15 cellular contexts compared by ENCODE assay signal in the genomic region with DNA sequence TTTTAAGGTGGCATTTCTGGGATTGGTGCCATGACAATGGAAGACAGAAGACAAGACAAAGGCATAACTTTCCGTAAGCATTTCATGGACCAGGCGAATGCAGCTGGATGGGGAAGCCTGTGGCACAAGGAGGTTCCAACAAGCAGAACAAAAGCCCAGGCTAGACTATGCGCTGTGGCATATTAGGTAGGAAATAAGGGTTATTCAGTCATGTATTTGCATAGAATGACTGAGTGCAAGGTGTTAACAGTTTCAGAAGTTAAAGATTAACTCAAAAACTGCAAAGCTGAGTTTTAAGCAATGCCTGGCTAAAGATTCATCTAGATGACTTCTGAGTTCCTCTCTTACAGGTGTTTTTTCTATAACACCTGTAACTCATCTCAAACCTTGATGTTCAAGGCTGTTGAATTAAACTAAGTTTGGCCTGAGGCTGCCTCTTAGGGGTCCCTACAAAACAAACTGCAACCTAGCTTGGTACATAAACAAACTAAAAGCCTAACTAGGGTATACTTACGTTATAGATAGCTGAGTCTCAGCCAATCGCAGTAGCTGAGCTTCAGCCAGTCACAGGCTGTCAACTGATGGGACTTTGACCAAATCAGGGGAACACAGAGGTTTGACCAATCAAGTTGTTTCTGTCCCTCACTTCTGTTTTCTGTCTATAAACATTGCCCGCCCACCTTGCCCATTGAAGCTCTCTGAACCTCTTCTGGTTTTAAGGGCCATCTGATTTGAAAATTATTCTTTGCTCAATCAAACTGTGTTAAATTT. TPM values are rescaled to one million over a fixed set of nuclear protein-coding genes. Genes with fewer than 3 reads are reported as not detected.
DNase-seq lines count a peak whose midpoint lies in the region; ATAC-seq and TF ChIP-seq lines count a peak whose summit lies in the region.
"Had no signal": no experiment of that assay in that cellular context is flagged by ENCODE, and none has a peak within 500 bp of the region (broad histone marks: within the 10 kb centered on the region; RNA-seq: fewer than 3 reads in every experiment).

No MANE protein-coding gene starts in this region.

- H3K9me2 ChIP-seq in GM23338 (ENCODE audit: insufficient read depth): peaks cover 6% of the 10 kb centered on the region

- no peaks in the 10 kb centered on the region for H3F3A ChIP-seq in GM23338 (replicated peaks; ENCODE audit: low read depth)

- H3K9ac ChIP-seq in mucosa of rectum (ENCODE audit: low read depth in 1 of 2, low read length in 2 of 2): no peak overlapping the region

- no peak overlapping the region for H3K4me3 Mint-ChIP-seq in GM23338
- H3K4me3 Mint-ChIP-seq in activated CD4-positive, alpha-beta T cell treated with anti-CD3 and anti-CD28 coated beads for 36 hours: no peak overlapping the region
- H3K4me3 Mint-ChIP-seq in activated CD8-positive, alpha-beta memory T cell treated with anti-CD3 and anti-CD28 coated beads, Interleukin-2, amount 10 ng/mL, durations not matched to agents 7 days and 5 days: no peak overlapping the region
- H3K4me3 Mint-ChIP-seq: activated CD4-positive, alpha-beta memory T cell treated with anti-CD3 and anti-CD28 coated beads, Interleukin-2, amount 10 ng/mL, durations not matched to agents 7 days and 5 days; endodermal cell had no signal

- H3K27ac ChIP-seq in GM23338 (ENCODE audit: low read depth): no peak overlapping the region
- H3K27ac ChIP-seq in mucosa of rectum (ENCODE audit: low read depth in 2 of 2, low read length in 2 of 2): peak overlapping the region; percentile 67 to 81
- H3K27ac ChIP-seq: thyroid gland had no signal

- no peaks in the 10 kb centered on the region for H4K20me1 ChIP-seq in GM23338 (replicated peaks; ENCODE audit: insufficient read depth)

- H3K4me3 ChIP-seq in GM23338: no peak overlapping the region
- H3K4me3 ChIP-seq in mucosa of rectum (ENCODE audit: low read length in 2 of 2): peak overlapping the region in 1 of 2 donors; percentile 46
- H3K4me3 ChIP-seq: thyroid gland had no signal

- H3K27me3 ChIP-seq in GM23338 (ENCODE audit: insufficient read depth) (no peaks in the 10 kb centered on the region), mucosa of rectum (ENCODE audit: control insufficient read depth in 2 of 2, insufficient read depth in 2 of 2, low read length in 2 of 2) (no peaks in the 10 kb centered on the region)
- H3K27me3 ChIP-seq: thyroid gland had no signal

- H3K79me2 ChIP-seq in GM23338 (replicated peaks; ENCODE audit: insufficient read depth): no peaks in the 10 kb centered on the region

- no peak for DNase-seq in GM23338 (ENCODE audit: low spot score)
- DNase-seq in activated CD4-positive, alpha-beta T cell treated with anti-CD3 and anti-CD28 coated beads for 36 hours: no peak
- no peak for DNase-seq in activated CD8-positive, alpha-beta memory T cell treated with anti-CD3 and anti-CD28 coated beads, Interleukin-2, amount 10 ng/mL, durations not matched to agents 7 days and 5 days
- DNase-seq in DMS79 (lab: John Stamatoyannopoulos, UW): no peak
- DNase-seq in NCI-H1105 (lab: John Stamatoyannopoulos, UW): no peak
- DNase-seq: activated CD4-positive, alpha-beta memory T cell treated with anti-CD3 and anti-CD28 coated beads, Interleukin-2, amount 10 ng/mL, durations not matched to agents 7 days and 5 days; NCI-H2029; SHP77 treated with DMSO at 0.1 percent for 48 hours; stimulated activated CD4-positive, alpha-beta T cell treated with anti-CD3 and anti-CD28 coated beads, Interleukin-4, amount 100 ng/mL, for 4 hours; thyroid gland had no signal

- peaks cover under 1% of the 10 kb centered on the region for H3K4me1 Mint-ChIP-seq in GM23338
- H3K4me1 Mint-ChIP-seq in activated CD4-positive, alpha-beta T cell treated with anti-CD3 and anti-CD28 coated beads for 36 hours: no peaks in the 10 kb centered on the region
- H3K4me1 Mint-ChIP-seq in activated CD8-positive, alpha-beta memory T cell treated with anti-CD3 and anti-CD28 coated beads, Interleukin-2, amount 10 ng/mL, durations not matched to agents 7 days and 5 days: no peaks in the 10 kb centered on the region
- H3K4me1 Mint-ChIP-seq: activated CD4-positive, alpha-beta memory T cell treated with anti-CD3 and anti-CD28 coated beads, Interleukin-2, amount 10 ng/mL, durations not matched to agents 7 days and 5 days had no signal

- intact Hi-C loops in activated CD4-positive, alpha-beta T cell treated with anti-CD3 and anti-CD28 coated beads for 36 hours (cut with DNase I, micrococcal nuclease): loop anchor here (1.0 to 5.0 kb wide), 3 partner anchors 258 to 433 kb away; no protein-coding TSS in a partner anchor

- ATAC-seq in GM18858 (IDR thresholded peaks at IDR 0.05; ENCODE audit: unreplicated experiment) (peak; percentile 45), GM23338 (no peak), HG03460 (IDR thresholded peaks at IDR 0.05; ENCODE audit: unreplicated experiment) (peak; percentile 61)
- ATAC-seq in activated CD4-positive, alpha-beta T cell treated with anti-CD3 and anti-CD28 coated beads for 36 hours: no peak
- ATAC-seq in activated CD8-positive, alpha-beta memory T cell treated with anti-CD3 and anti-CD28 coated beads, Interleukin-2, amount 10 ng/mL, durations not matched to agents 7 days and 5 days: no peak

- CTCF ChIA-PET in activated CD4-positive, alpha-beta T cell treated with anti-CD3 and anti-CD28 coated beads for 36 hours (lab: Charles Lee): interaction anchor here (0.6 to 2.1 kb wide), 5 partner anchors 8 to 568 kb away, joined by 3 to 7 read pairs (median 3); no protein-coding TSS in a partner anchor
- CTCF ChIA-PET in activated CD8-positive, alpha-beta memory T cell treated with anti-CD3 and anti-CD28 coated beads, Interleukin-2, amount 10 ng/mL, durations not matched to agents 7 days and 5 days (lab: Charles Lee): interaction anchor here (0.9 to 2.9 kb wide), 3 partner anchors 9 to 382 kb away, joined by 4 to 8 read pairs (median 5); no protein-coding TSS in a partner anchor

- H3K4me2 ChIP-seq in GM23338: no peak overlapping the region

- POLR2A ChIA-PET in activated CD4-positive, alpha-beta T cell treated with anti-CD3 and anti-CD28 coated beads for 36 hours (lab: Charles Lee): no interaction called here

- no peaks in the 10 kb centered on the region for H3K9me3 ChIP-seq in mucosa of rectum (ENCODE audit: control insufficient read depth in 2 of 2, low read length in 2 of 2)
- H3K9me3 ChIP-seq: thyroid gland had no signal

- H3K4me1 ChIP-seq in GM23338 (ENCODE audit: insufficient read depth): no peaks in the 10 kb centered on the region
- peaks cover 2 to 17% of the 10 kb centered on the region in 2 donors for H3K4me1 ChIP-seq in mucosa of rectum (ENCODE audit: control insufficient read depth in 2 of 2, insufficient read depth in 2 of 2, low read length in 2 of 2)
- H3K4me1 ChIP-seq: thyroid gland had no signal

- no peaks in the 10 kb centered on the region for H3K9me3 Mint-ChIP-seq in GM23338
- H3K9me3 Mint-ChIP-seq in activated CD4-positive, alpha-beta T cell treated with anti-CD3 and anti-CD28 coated beads for 36 hours (ENCODE audit: low read depth): no peaks in the 10 kb centered on the region
- H3K9me3 Mint-ChIP-seq in activated CD8-positive, alpha-beta memory T cell treated with anti-CD3 and anti-CD28 coated beads, Interleukin-2, amount 10 ng/mL, durations not matched to agents 7 days and 5 days (ENCODE audit: low read depth): no peaks in the 10 kb centered on the region
- H3K9me3 Mint-ChIP-seq: activated CD4-positive, alpha-beta memory T cell treated with anti-CD3 and anti-CD28 coated beads, Interleukin-2, amount 10 ng/mL, durations not matched to agents 7 days and 5 days; endodermal cell had no signal

- H3K27ac Mint-ChIP-seq in GM23338: no peak overlapping the region
- H3K27ac Mint-ChIP-seq in activated CD4-positive, alpha-beta T cell treated with anti-CD3 and anti-CD28 coated beads for 36 hours: no peak overlapping the region
- H3K27ac Mint-ChIP-seq in activated CD8-positive, alpha-beta memory T cell treated with anti-CD3 and anti-CD28 coated beads, Interleukin-2, amount 10 ng/mL, durations not matched to agents 7 days and 5 days: no peak overlapping the region
- H3K27ac Mint-ChIP-seq: activated CD4-positive, alpha-beta memory T cell treated with anti-CD3 and anti-CD28 coated beads, Interleukin-2, amount 10 ng/mL, durations not matched to agents 7 days and 5 days; endodermal cell had no signal

- no peaks in the 10 kb centered on the region for H3K36me3 Mint-ChIP-seq in GM23338 (ENCODE audit: low read depth)
- H3K36me3 Mint-ChIP-seq in activated CD4-positive, alpha-beta T cell treated with anti-CD3 and anti-CD28 coated beads for 36 hours (ENCODE audit: low read depth): no peaks in the 10 kb centered on the region
- no peaks in the 10 kb centered on the region for H3K36me3 Mint-ChIP-seq in activated CD8-positive, alpha-beta memory T cell treated with anti-CD3 and anti-CD28 coated beads, Interleukin-2, amount 10 ng/mL, durations not matched to agents 7 days and 5 days

- H3K27me3 Mint-ChIP-seq in GM23338 (ENCODE audit: insufficient read depth, low read depth, poor library complexity): peaks cover 2% of the 10 kb centered on the region
- H3K27me3 Mint-ChIP-seq in activated CD4-positive, alpha-beta T cell treated with anti-CD3 and anti-CD28 coated beads for 36 hours: peaks cover 6% of the 10 kb centered on the region
- H3K27me3 Mint-ChIP-seq in activated CD8-positive, alpha-beta memory T cell treated with anti-CD3 and anti-CD28 coated beads, Interleukin-2, amount 10 ng/mL, durations not matched to agents 7 days and 5 days: peaks cover 2% of the 10 kb centered on the region

- H3K36me3 ChIP-seq in GM23338 (ENCODE audit: insufficient read depth) (no peaks in the 10 kb centered on the region), mucosa of rectum (ENCODE audit: control insufficient read depth in 2 of 2, insufficient read depth in 2 of 2, low read length in 2 of 2) (peaks cover 37 to 40% of the 10 kb centered on the region in 2 donors)
- H3K36me3 ChIP-seq: thyroid gland had no signal

- no peak for TF ChIP-seq CTCF in GM23338 (conservative IDR thresholded peaks at IDR 0.05; ENCODE audit: low read depth in 2 of 2)

- peak overlapping the region; percentile 29; the same call in 1 of the 2 replicates for H2AFZ ChIP-seq in GM23338

TF ChIP-seq in GM23338, 12 proteins besides CTCF, POLR2A, EP300 and RAD21 (continues in another document):
- no peak for TF ChIP-seq NANOG (IDR thresholded peaks at IDR 0.05; ENCODE audit: borderline replicate concordance)
- no peak for TF ChIP-seq JUNB (IDR thresholded peaks at IDR 0.05; ENCODE audit: unreplicated experiment)
- no peak for TF ChIP-seq CREB1 (CRISPR knock-in tag; IDR thresholded peaks at IDR 0.05; ENCODE audit: low read depth)
- TF ChIP-seq ZNF114 (CRISPR knock-in tag; IDR thresholded peaks at IDR 0.05): no peak
- no peak for TF ChIP-seq POLR2AphosphoS5 (IDR thresholded peaks at IDR 0.05; ENCODE audit: low read depth)
- no peak for TF ChIP-seq STAT1 (IDR thresholded peaks at IDR 0.05; ENCODE audit: unreplicated experiment)

RNA-seq across cellular contexts. Expression of a gene that starts 52.2 kb away (rescaled TPM):
- 16.3 and 18.2 TPM in 2 replicates for total RNA-seq in GM23338 (2014; rRNA removed; shearing (Covaris generic))
- polyA plus RNA-seq in GM23338 (2016; fragmentation: Nextera tagmentation; extraction: Ambion mirVana): 10.2 and 11.1 TPM in 2 replicates
- total RNA-seq in activated CD4-positive, alpha-beta T cell treated with anti-CD3 and anti-CD28 coated beads for 36 hours: not detected
- not detected for total RNA-seq in activated CD8-positive, alpha-beta memory T cell treated with anti-CD3 and anti-CD28 coated beads, Interleukin-2, amount 10 ng/mL, durations not matched to agents 7 days and 5 days
- total RNA-seq: activated CD4-positive, alpha-beta memory T cell treated with anti-CD3 and anti-CD28 coated beads, Interleukin-2, amount 10 ng/mL, durations not matched to agents 7 days and 5 days had no signal
- polyA plus RNA-seq: neural cell had no signal

Comparison
In these comparisons a context has a peak if more than half of its experiments do, and no peak if none do; other contexts are left out.
1. ATAC-seq: peak in GM18858 (single experiment) and HG03460 (single experiment); none in GM23338 (single experiment), activated CD4-positive, alpha-beta T cell treated with anti-CD3 and anti-CD28 coated beads for 36 hours (single experiment) and activated CD8-positive, alpha-beta memory T cell treated with anti-CD3 and anti-CD28 coated beads, Interleukin-2, amount 10 ng/mL, durations not matched to agents 7 days and 5 days (single experiment).
2. RNA of a gene that starts 52.2 kb away (total RNA-seq): 16.3 to 18.2 TPM in GM23338; not detected in activated CD8-positive, alpha-beta memory T cell treated with anti-CD3 and anti-CD28 coated beads, Interleukin-2, amount 10 ng/mL, durations not matched to agents 7 days and 5 days and not detected in activated CD4-positive, alpha-beta T cell treated with anti-CD3 and anti-CD28 coated beads for 36 hours; every median in the first group is over 10 times any median in the second.